ENCODE assay signal across 1 cellular context in the genomic region with DNA sequence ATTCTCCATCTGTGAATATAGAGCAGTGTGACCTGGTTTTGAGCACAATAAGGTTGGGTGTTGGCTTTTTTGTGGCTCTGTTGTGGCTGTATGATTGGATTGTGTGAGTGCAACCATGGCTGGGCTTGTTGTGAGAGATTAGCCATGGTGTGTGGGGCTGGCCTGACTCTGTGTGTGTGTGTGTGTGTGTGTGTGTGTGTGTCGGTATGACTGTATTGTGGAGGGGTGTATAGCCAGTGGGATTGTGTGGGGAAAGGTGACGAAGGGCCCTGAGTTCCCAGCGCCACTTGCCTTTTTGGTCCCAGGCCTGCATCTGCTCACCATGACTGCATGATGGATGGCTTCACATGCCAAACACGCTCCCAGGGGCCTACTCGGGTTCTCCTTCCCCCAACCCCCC.
TF ChIP-seq lines count a peak whose summit lies in the region.

No MANE protein-coding gene starts in this region.

TF ChIP-seq in K562, 482 proteins besides CTCF, POLR2A, EP300 and RAD21 (continued from another document and continues in another):
- TF ChIP-seq, protein P1, sequence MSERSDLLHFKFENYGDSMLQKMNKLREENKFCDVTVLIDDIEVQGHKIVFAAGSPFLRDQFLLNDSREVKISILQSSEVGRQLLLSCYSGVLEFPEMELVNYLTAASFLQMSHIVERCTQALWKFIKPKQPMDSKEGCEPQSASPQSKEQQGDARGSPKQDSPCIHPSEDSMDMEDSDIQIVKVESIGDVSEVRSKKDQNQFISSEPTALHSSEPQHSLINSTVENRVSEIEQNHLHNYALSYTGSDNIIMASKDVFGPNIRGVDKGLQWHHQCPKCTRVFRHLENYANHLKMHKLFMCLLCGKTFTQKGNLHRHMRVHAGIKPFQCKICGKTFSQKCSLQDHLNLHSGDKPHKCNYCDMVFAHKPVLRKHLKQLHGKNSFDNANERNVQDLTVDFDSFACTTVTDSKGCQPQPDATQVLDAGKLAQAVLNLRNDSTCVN (CRISPR knock-in tag; IDR thresholded peaks at IDR 0.05): peak; percentile 77; the same call in 1 of the 2 replicates
- TF ChIP-seq EP400 (IDR thresholded peaks at IDR 0.05) (no peak), MEIS2 (IDR thresholded peaks at IDR 0.05; ENCODE audit: partially characterized antibody) (peak; percentile 70), ZNF444 (CRISPR knock-in tag; IDR thresholded peaks at IDR 0.05) (no peak), GABPB2 (CRISPR knock-in tag; conservative IDR thresholded peaks at IDR 0.05) (no peak), CBX1 (IDR thresholded peaks at IDR 0.05; ENCODE audit: low read depth) (no peak), TCF3 (CRISPR knock-in tag; IDR thresholded peaks at IDR 0.05) (peak; percentile 55; the same call in 1 of the 2 replicates), HDGF (IDR thresholded peaks at IDR 0.05) (peak; percentile 97), NFATC3 (IDR thresholded peaks at IDR 0.05) (no peak), TAF7 (tag; IDR thresholded peaks at IDR 0.05) (no peak), ZKSCAN8 (CRISPR knock-in tag; IDR thresholded peaks at IDR 0.05) (no peak), RAD51 (IDR thresholded peaks at IDR 0.05; ENCODE audit: borderline replicate concordance, low read depth) (no peak), SETDB1 (IDR thresholded peaks at IDR 0.05; ENCODE audit: low read length) (no peak), ZNF232 (CRISPR knock-in tag; IDR thresholded peaks at IDR 0.05) (no peak), ZNF146 (CRISPR knock-in tag; IDR thresholded peaks at IDR 0.05; ENCODE audit: unreplicated experiment) (no peak), PHF21A (IDR thresholded peaks at IDR 0.05; ENCODE audit: borderline replicate concordance, low read depth) (peak; percentile 30; the same call in 1 of the 2 replicates), ERF (CRISPR knock-in tag; IDR thresholded peaks at IDR 0.05) (no peak), NRF1 (conservative IDR thresholded peaks at IDR 0.05 in 1 of 2, IDR thresholded peaks at IDR 0.05 in 1 of 2) (no peak), TBP (optimal IDR thresholded peaks at IDR 0.05; ENCODE audit: low read depth, low read length) (peak; percentile 15), NCOR1 (IDR thresholded peaks at IDR 0.05) (no peak), HMGN3 (IDR thresholded peaks at IDR 0.05; ENCODE audit: borderline replicate concordance, extremely low read depth, insufficient read length, low read depth, low read length) (no peak), CCAR2 (IDR thresholded peaks at IDR 0.05; ENCODE audit: low read depth, low read length) (no peak), CREBBP (IDR thresholded peaks at IDR 0.05; ENCODE audit: low read depth, low read length) (no peak), ATF7 (IDR thresholded peaks at IDR 0.05) (no peak), ASH1L (IDR thresholded peaks at IDR 0.05; ENCODE audit: borderline replicate concordance, low read depth, partially characterized antibody) (no peak), CTBP1 (IDR thresholded peaks at IDR 0.05; ENCODE audit: borderline replicate concordance) (no peak), ZNF79 (CRISPR knock-in tag; IDR thresholded peaks at IDR 0.05; ENCODE audit: low read depth) (no peak), OTX1 (CRISPR knock-in tag; IDR thresholded peaks at IDR 0.05) (peak; percentile 91), ARID1B (IDR thresholded peaks at IDR 0.05) (peak; percentile 63), CBFA2T2 (conservative IDR thresholded peaks at IDR 0.05) (peak; percentile 53; the same call in 1 of the 2 replicates), TOE1 (IDR thresholded peaks at IDR 0.05; ENCODE audit: borderline replicate concordance) (0 out of 2 replicates have a peak, but pooled peaks have one; percentile 34), TOE1 (CRISPR knock-in tag; IDR thresholded peaks at IDR 0.05; ENCODE audit: borderline replicate concordance, low read depth) (no peak), NCOA2 (IDR thresholded peaks at IDR 0.05; ENCODE audit: partially characterized antibody in 2 of 2) (no peak), MXI1 (IDR thresholded peaks at IDR 0.05; ENCODE audit: low read depth, low read length) (no peak), ZNF224 (CRISPR knock-in tag; IDR thresholded peaks at IDR 0.05) (no peak), CBX3 (IDR thresholded peaks at IDR 0.05; ENCODE audit: borderline replicate concordance in 1 of 2, low read length in 2 of 2) (no peak), CEBPB (tag; IDR thresholded peaks at IDR 0.05) (no peak), ZC3H4 (CRISPR knock-in tag; IDR thresholded peaks at IDR 0.05; ENCODE audit: borderline replicate concordance) (no peak), TAF15 (IDR thresholded peaks at IDR 0.05; ENCODE audit: low read depth, low read length) (no peak)
- TF ChIP-seq, protein P2, sequence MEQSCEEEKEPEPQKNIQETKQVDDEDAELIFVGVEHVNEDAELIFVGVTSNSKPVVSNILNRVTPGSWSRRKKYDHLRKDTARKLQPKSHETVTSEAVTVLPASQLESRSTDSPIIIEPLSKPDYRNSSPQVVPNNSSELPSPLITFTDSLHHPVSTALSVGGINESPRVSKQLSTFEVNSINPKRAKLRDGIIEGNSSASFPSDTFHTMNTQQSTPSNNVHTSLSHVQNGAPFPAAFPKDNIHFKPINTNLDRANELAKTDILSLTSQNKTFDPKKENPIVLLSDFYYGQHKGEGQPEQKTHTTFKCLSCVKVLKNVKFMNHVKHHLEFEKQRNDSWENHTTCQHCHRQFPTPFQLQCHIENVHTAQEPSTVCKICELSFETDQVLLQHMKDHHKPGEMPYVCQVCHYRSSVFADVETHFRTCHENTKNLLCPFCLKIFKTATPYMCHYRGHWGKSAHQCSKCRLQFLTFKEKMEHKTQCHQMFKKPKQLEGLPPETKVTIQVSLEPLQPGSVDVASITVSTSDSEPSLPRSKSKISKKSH (CRISPR knock-in tag; IDR thresholded peaks at IDR 0.05): no peak
- TF ChIP-seq, protein P3, sequence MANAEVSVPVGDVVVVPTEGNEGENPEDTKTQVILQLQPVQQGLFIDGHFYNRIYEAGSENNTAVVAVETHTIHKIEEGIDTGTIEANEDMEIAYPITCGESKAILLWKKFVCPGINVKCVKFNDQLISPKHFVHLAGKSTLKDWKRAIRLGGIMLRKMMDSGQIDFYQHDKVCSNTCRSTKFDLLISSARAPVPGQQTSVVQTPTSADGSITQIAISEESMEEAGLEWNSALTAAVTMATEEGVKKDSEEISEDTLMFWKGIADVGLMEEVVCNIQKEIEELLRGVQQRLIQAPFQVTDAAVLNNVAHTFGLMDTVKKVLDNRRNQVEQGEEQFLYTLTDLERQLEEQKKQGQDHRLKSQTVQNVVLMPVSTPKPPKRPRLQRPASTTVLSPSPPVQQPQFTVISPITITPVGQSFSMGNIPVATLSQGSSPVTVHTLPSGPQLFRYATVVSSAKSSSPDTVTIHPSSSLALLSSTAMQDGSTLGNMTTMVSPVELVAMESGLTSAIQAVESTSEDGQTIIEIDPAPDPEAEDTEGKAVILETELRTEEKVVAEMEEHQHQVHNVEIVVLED (CRISPR knock-in tag; IDR thresholded peaks at IDR 0.05): no peak
- TF ChIP-seq, protein P4, sequence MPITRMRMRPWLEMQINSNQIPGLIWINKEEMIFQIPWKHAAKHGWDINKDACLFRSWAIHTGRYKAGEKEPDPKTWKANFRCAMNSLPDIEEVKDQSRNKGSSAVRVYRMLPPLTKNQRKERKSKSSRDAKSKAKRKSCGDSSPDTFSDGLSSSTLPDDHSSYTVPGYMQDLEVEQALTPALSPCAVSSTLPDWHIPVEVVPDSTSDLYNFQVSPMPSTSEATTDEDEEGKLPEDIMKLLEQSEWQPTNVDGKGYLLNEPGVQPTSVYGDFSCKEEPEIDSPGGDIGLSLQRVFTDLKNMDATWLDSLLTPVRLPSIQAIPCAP (CRISPR knock-in tag; IDR thresholded peaks at IDR 0.05; ENCODE audit: borderline replicate concordance): no peak
- TF ChIP-seq, protein P5, sequence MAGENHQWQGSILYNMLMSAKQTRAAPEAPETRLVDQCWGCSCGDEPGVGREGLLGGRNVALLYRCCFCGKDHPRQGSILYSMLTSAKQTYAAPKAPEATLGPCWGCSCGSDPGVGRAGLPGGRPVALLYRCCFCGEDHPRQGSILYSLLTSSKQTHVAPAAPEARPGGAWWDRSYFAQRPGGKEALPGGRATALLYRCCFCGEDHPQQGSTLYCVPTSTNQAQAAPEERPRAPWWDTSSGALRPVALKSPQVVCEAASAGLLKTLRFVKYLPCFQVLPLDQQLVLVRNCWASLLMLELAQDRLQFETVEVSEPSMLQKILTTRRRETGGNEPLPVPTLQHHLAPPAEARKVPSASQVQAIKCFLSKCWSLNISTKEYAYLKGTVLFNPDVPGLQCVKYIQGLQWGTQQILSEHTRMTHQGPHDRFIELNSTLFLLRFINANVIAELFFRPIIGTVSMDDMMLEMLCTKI (IDR thresholded peaks at IDR 0.05; ENCODE audit: partially characterized antibody): no peak
- TF ChIP-seq, protein P6, sequence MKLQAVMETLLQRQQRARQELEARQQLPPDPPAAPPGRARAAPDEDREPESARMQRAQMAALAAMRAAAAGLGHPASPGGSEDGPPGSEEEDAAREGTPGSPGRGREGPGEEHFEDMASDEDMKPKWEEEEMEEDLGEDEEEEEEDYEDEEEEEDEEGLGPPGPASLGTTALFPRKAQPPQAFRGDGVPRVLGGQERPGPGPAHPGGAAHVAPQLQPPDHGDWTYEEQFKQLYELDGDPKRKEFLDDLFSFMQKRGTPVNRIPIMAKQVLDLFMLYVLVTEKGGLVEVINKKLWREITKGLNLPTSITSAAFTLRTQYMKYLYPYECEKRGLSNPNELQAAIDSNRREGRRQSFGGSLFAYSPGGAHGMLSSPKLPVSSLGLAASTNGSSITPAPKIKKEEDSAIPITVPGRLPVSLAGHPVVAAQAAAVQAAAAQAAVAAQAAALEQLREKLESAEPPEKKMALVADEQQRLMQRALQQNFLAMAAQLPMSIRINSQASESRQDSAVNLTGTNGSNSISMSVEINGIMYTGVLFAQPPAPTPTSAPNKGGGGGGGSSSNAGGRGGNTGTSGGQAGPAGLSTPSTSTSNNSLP (IDR thresholded peaks at IDR 0.05; ENCODE audit: borderline replicate concordance, low read depth, low read length): no peak
- TF ChIP-seq, protein P7, sequence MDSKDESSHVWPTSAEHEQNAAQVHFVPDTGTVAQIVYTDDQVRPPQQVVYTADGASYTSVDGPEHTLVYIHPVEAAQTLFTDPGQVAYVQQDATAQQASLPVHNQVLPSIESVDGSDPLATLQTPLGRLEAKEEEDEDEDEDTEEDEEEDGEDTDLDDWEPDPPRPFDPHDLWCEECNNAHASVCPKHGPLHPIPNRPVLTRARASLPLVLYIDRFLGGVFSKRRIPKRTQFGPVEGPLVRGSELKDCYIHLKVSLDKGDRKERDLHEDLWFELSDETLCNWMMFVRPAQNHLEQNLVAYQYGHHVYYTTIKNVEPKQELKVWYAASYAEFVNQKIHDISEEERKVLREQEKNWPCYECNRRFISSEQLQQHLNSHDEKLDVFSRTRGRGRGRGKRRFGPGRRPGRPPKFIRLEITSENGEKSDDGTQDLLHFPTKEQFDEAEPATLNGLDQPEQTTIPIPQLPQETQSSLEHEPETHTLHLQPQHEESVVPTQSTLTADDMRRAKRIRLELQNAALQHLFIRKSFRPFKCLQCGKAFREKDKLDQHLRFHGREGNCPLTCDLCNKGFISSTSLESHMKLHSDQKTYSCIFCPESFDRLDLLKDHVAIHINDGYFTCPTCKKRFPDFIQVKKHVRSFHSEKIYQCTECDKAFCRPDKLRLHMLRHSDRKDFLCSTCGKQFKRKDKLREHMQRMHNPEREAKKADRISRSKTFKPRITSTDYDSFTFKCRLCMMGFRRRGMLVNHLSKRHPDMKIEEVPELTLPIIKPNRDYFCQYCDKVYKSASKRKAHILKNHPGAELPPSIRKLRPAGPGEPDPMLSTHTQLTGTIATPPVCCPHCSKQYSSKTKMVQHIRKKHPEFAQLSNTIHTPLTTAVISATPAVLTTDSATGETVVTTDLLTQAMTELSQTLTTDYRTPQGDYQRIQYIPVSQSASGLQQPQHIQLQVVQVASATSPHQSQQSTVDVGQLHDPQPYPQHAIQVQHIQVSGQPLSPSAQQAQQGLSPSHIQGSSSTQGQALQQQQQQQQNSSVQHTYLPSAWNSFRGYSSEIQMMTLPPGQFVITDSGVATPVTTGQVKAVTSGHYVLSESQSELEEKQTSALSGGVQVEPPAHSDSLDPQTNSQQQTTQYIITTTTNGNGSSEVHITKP (IDR thresholded peaks at IDR 0.05; ENCODE audit: partially characterized antibody): no peak
- TF ChIP-seq, protein P8, sequence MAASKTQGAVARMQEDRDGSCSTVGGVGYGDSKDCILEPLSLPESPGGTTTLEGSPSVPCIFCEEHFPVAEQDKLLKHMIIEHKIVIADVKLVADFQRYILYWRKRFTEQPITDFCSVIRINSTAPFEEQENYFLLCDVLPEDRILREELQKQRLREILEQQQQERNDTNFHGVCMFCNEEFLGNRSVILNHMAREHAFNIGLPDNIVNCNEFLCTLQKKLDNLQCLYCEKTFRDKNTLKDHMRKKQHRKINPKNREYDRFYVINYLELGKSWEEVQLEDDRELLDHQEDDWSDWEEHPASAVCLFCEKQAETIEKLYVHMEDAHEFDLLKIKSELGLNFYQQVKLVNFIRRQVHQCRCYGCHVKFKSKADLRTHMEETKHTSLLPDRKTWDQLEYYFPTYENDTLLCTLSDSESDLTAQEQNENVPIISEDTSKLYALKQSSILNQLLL (CRISPR knock-in tag; IDR thresholded peaks at IDR 0.05; ENCODE audit: borderline replicate concordance): no peak
- TF ChIP-seq, protein P9, sequence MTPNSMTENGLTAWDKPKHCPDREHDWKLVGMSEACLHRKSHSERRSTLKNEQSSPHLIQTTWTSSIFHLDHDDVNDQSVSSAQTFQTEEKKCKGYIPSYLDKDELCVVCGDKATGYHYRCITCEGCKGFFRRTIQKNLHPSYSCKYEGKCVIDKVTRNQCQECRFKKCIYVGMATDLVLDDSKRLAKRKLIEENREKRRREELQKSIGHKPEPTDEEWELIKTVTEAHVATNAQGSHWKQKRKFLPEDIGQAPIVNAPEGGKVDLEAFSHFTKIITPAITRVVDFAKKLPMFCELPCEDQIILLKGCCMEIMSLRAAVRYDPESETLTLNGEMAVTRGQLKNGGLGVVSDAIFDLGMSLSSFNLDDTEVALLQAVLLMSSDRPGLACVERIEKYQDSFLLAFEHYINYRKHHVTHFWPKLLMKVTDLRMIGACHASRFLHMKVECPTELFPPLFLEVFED (CRISPR knock-in tag; conservative IDR thresholded peaks at IDR 0.05): 0 out of 2 replicates have a peak, but pooled peaks have one; percentile 68
- TF ChIP-seq, protein P10, sequence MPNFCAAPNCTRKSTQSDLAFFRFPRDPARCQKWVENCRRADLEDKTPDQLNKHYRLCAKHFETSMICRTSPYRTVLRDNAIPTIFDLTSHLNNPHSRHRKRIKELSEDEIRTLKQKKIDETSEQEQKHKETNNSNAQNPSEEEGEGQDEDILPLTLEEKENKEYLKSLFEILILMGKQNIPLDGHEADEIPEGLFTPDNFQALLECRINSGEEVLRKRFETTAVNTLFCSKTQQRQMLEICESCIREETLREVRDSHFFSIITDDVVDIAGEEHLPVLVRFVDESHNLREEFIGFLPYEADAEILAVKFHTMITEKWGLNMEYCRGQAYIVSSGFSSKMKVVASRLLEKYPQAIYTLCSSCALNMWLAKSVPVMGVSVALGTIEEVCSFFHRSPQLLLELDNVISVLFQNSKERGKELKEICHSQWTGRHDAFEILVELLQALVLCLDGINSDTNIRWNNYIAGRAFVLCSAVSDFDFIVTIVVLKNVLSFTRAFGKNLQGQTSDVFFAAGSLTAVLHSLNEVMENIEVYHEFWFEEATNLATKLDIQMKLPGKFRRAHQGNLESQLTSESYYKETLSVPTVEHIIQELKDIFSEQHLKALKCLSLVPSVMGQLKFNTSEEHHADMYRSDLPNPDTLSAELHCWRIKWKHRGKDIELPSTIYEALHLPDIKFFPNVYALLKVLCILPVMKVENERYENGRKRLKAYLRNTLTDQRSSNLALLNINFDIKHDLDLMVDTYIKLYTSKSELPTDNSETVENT (CRISPR knock-in tag; IDR thresholded peaks at IDR 0.05): 0 out of 2 replicates have a peak, but pooled peaks have one; percentile 17
